In the genomic region with DNA sequence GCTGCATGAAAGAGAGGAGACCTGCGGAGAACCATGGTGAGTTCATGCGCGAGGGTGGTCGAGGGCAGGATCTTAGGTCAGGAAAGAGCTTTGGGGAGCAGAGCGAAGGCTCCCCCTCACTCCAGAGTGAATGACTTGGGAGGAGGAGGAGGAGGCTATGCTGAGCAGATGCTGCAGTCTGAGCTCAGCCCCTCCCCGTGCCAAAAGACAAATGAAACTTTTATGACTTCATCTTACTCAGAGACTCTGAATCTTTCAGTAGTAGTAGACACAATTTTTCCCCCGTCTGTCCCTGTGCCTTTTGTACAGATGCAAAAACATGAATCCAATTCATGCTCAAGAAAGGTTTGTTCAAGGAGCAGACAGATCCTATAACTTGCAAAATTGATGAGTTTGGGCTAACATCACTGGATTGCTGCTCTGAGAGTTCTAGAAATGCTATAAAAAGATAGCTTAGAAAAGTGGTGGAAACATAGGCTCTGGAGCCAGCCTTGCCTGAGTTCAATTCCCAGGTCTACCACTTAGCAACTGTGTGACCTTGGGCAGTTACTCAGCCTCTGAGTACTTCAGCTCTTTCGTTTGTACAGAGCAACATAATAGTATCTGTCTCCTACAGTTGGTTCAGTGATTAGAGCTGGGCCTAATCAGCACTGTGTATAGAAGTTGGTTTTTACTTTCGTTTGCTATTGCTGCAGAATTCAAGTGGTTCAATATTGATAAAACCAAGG, we compare ENCODE assay signal across 12 cellular contexts.
DNase-seq lines count a peak whose midpoint lies in the region; ATAC-seq and FAIRE-seq lines count a peak whose summit lies in the region.
"Had no signal": no experiment of that assay in that cellular context is flagged by ENCODE, and none has a peak within 500 bp of the region (broad histone marks: within the 10 kb centered on the region; RNA-seq: fewer than 3 reads in every experiment).

No MANE protein-coding gene starts in this region.

- DNase-seq in stimulated activated naive CD8-positive, alpha-beta T cell treated with anti-CD3 and anti-CD28 coated beads, Interleukin-15, Interleukin-2, amounts not matched to agents 100 U/mL and 50 U/mL, for 24 hours = no peak
- DNase-seq in stimulated activated naive CD8-positive, alpha-beta T cell treated with anti-CD3 and anti-CD28 coated beads, Interleukin-15, amount 100 ng/mL, for 72 hours = no peak
- no peak for DNase-seq in naive thymus-derived CD4-positive, alpha-beta T cell
- DNase-seq in mesenteric fat pad (ENCODE audit: low spot score) (no peak), RCC 7860 (ENCODE audit: low spot score) (no peak)
- DNase-seq in activated CD8-positive, alpha-beta memory T cell treated with anti-CD3 and anti-CD28 coated beads, Interleukin-2, amount 50 U/mL, for 4 hours = no peak
- DNase-seq: activated B cell treated with CpG ODN at 0.5 μM for 24 hours; activated naive CD8-positive, alpha-beta T cell treated with anti-CD3 and anti-CD28 coated beads, Interleukin-2, amount 10 ng/mL, durations not matched to agents 7 days and 5 days; NCI-H1436; NCI-H82 had no signal

- H3K36me3 Mint-ChIP-seq in activated T-helper 17 cell treated with anti-CD3 and anti-CD28 coated beads, Interleukin-2, amount 50 U/mL, for 72 hours (ENCODE audit: low read depth) = no peaks in the 10 kb centered on the region
- H3K36me3 Mint-ChIP-seq in naive thymus-derived CD4-positive, alpha-beta T cell = no peaks in the 10 kb centered on the region

- no peak overlapping the region for H3K4me3 ChIP-seq in naive thymus-derived CD4-positive, alpha-beta T cell (ENCODE audit: low read length)

- H3K27ac ChIP-seq in naive thymus-derived CD4-positive, alpha-beta T cell (ENCODE audit: low read depth, low read length) = no peak overlapping the region

- intact Hi-C loops in naive thymus-derived CD4-positive, alpha-beta T cell (cut with micrococcal nuclease) = loop anchor here in 1 of 2 donors (10.0 kb wide), 1 partner anchor 128 kb away; no protein-coding TSS in a partner anchor

- H3K27me3 Mint-ChIP-seq in stimulated activated naive CD8-positive, alpha-beta T cell treated with anti-CD3 and anti-CD28 coated beads, Interleukin-15, amount 100 ng/mL, for 72 hours = no peaks in the 10 kb centered on the region
- no peaks in the 10 kb centered on the region for H3K27me3 Mint-ChIP-seq in activated T-helper 17 cell treated with anti-CD3 and anti-CD28 coated beads, Interleukin-2, amount 50 U/mL, for 72 hours
- H3K27me3 Mint-ChIP-seq in naive thymus-derived CD4-positive, alpha-beta T cell = peaks cover 0 to 19% (median 0%) of the 10 kb centered on the region in 5 donors
- H3K27me3 Mint-ChIP-seq: activated B cell treated with CpG ODN at 0.5 μM for 24 hours had no signal

- no peaks in the 10 kb centered on the region for H3K27me3 ChIP-seq in naive thymus-derived CD4-positive, alpha-beta T cell (ENCODE audit: control insufficient read depth in 2 of 2, insufficient read depth in 2 of 2, low read length in 2 of 2)

- no peaks in the 10 kb centered on the region for H3K9me3 ChIP-seq in naive thymus-derived CD4-positive, alpha-beta T cell (ENCODE audit: control insufficient read depth in 2 of 3, low read length in 3 of 3)

- H3K9me3 Mint-ChIP-seq in stimulated activated naive CD8-positive, alpha-beta T cell treated with anti-CD3 and anti-CD28 coated beads, Interleukin-15, amount 100 ng/mL, for 72 hours = no peaks in the 10 kb centered on the region
- no peaks in the 10 kb centered on the region for H3K9me3 Mint-ChIP-seq in activated T-helper 17 cell treated with anti-CD3 and anti-CD28 coated beads, Interleukin-2, amount 50 U/mL, for 72 hours
- peaks cover 0 to 2% (median 0%) of the 10 kb centered on the region in 11 donors for H3K9me3 Mint-ChIP-seq in naive thymus-derived CD4-positive, alpha-beta T cell
- H3K9me3 Mint-ChIP-seq: activated B cell treated with CpG ODN at 0.5 μM for 24 hours had no signal

- H3K36me3 ChIP-seq in naive thymus-derived CD4-positive, alpha-beta T cell (ENCODE audit: control insufficient read depth in 2 of 3, insufficient read depth in 3 of 3, low read length in 3 of 3) = no peaks in the 10 kb centered on the region

- CTCF ChIA-PET in naive thymus-derived CD4-positive, alpha-beta T cell (lab: Charles Lee) = interaction anchor here (0.6 kb wide), 1 partner anchor 995 kb away, joined by 3 read pairs; no protein-coding TSS in a partner anchor

- ATAC-seq in stimulated activated naive CD8-positive, alpha-beta T cell treated with anti-CD3 and anti-CD28 coated beads, Interleukin-15, Interleukin-2, amounts not matched to agents 100 U/mL and 50 U/mL, for 24 hours = peak; percentile 57
- no peak for ATAC-seq in stimulated activated naive CD8-positive, alpha-beta T cell treated with anti-CD3 and anti-CD28 coated beads, Interleukin-15, amount 100 ng/mL, for 72 hours
- ATAC-seq in activated T-helper 17 cell treated with anti-CD3 and anti-CD28 coated beads, Interleukin-2, amount 50 U/mL, for 72 hours (replicated peaks) = peak; percentile 73
- ATAC-seq in naive thymus-derived CD4-positive, alpha-beta T cell = no peak
- ATAC-seq: HepG2 had no signal

- POLR2A ChIA-PET in naive thymus-derived CD4-positive, alpha-beta T cell (lab: Charles Lee) = no interaction called here

- H3K4me1 Mint-ChIP-seq in stimulated activated naive CD8-positive, alpha-beta T cell treated with anti-CD3 and anti-CD28 coated beads, Interleukin-15, amount 100 ng/mL, for 72 hours = peaks cover 31% of the 10 kb centered on the region
- H3K4me1 Mint-ChIP-seq in activated T-helper 17 cell treated with anti-CD3 and anti-CD28 coated beads, Interleukin-2, amount 50 U/mL, for 72 hours = peaks cover 4% of the 10 kb centered on the region
- H3K4me1 Mint-ChIP-seq in naive thymus-derived CD4-positive, alpha-beta T cell = peaks cover 11 to 35% (median 28%) of the 10 kb centered on the region in 7 donors
- H3K4me1 Mint-ChIP-seq: activated B cell treated with CpG ODN at 0.5 μM for 24 hours had no signal

- H3K27ac Mint-ChIP-seq in stimulated activated naive CD8-positive, alpha-beta T cell treated with anti-CD3 and anti-CD28 coated beads, Interleukin-15, amount 100 ng/mL, for 72 hours = peak overlapping the region in 1 of 2 donors; percentile 58
- H3K27ac Mint-ChIP-seq in activated T-helper 17 cell treated with anti-CD3 and anti-CD28 coated beads, Interleukin-2, amount 50 U/mL, for 72 hours = no peak overlapping the region
- peak overlapping the region in 8 of 9 donors; percentile 16 to 76 (median 45) for H3K27ac Mint-ChIP-seq in naive thymus-derived CD4-positive, alpha-beta T cell
- H3K27ac Mint-ChIP-seq: activated B cell treated with CpG ODN at 0.5 μM for 24 hours; activated naive CD8-positive, alpha-beta T cell treated with anti-CD3 and anti-CD28 coated beads, Interleukin-2, amount 10 ng/mL, durations not matched to agents 7 days and 5 days had no signal

- H3K4me1 ChIP-seq in naive thymus-derived CD4-positive, alpha-beta T cell (ENCODE audit: control insufficient read depth in 2 of 2, insufficient read depth in 2 of 2, low read length in 2 of 2) = peaks cover 0 to 5% of the 10 kb centered on the region in 2 donors

- FAIRE-seq in RCC 7860 (lab: Jason Lieb, UNC) = no peak
- FAIRE-seq: HepG2 had no signal

- no peak overlapping the region for H3K4me3 Mint-ChIP-seq in stimulated activated naive CD8-positive, alpha-beta T cell treated with anti-CD3 and anti-CD28 coated beads, Interleukin-15, amount 100 ng/mL, for 72 hours
- no peak overlapping the region for H3K4me3 Mint-ChIP-seq in activated T-helper 17 cell treated with anti-CD3 and anti-CD28 coated beads, Interleukin-2, amount 50 U/mL, for 72 hours
- H3K4me3 Mint-ChIP-seq in naive thymus-derived CD4-positive, alpha-beta T cell = no peak overlapping the region
- H3K4me3 Mint-ChIP-seq: activated B cell treated with CpG ODN at 0.5 μM for 24 hours; activated naive CD8-positive, alpha-beta T cell treated with anti-CD3 and anti-CD28 coated beads, Interleukin-2, amount 10 ng/mL, durations not matched to agents 7 days and 5 days had no signal

Comparison
In these comparisons a context has a peak if more than half of its experiments do, and no peak if none do; other contexts are left out.
1. ATAC-seq: peak in stimulated activated naive CD8-positive, alpha-beta T cell treated with anti-CD3 and anti-CD28 coated beads, Interleukin-15, Interleukin-2, amounts not matched to agents 100 U/mL and 50 U/mL, for 24 hours (single experiment) and activated T-helper 17 cell treated with anti-CD3 and anti-CD28 coated beads, Interleukin-2, amount 50 U/mL, for 72 hours (single experiment); none in stimulated activated naive CD8-positive, alpha-beta T cell treated with anti-CD3 and anti-CD28 coated beads, Interleukin-15, amount 100 ng/mL, for 72 hours (single experiment) and naive thymus-derived CD4-positive, alpha-beta T cell (single experiment).